Comparison of ENCODE assay signal across 1 cellular context in the genomic region with DNA sequence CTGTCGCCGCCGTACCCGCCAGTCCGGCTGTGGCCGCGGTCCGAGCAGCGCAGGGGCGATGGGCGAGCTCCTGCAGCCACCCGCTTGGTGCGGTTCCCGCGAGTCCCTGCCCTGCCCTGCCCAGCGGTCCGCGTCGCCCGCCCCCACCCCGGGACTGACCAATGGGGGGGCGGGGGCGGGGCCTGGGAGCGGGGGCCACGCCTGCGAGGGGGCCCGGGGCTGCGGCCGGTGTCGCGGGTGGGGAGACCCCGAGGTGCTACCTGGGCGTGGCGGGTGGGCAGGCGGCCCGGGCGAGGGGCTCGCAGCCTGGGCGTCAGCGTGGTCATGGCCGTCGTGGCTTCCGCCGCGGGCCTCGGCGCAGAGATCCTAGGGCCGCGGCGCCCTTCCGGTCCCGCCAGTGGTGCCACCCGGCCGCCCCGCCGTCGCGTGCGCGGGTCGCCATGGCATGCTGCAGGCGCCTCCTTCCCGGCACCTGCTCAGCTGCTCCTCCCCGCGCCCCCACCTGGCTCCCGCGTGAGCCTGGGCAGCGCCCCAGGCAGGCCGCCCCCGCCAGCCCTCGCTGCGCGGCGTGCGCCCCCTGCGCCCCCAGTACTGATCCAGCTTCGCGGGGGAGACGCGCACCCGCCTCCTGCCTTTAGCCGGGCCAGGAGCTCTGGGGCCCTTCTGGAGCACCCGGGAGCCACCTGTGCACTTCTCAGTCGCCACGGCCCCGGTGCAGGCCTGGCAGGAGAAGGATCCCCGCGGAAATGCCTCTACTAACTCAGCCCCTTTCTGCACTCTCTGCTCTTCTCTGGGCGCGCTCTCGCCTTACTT.
A peak's percentile ranks its signal among the peaks of the same experiment; 100 is the strongest.
TF ChIP-seq lines count a peak whose summit lies in the region.

Gene BMP8B (minus strand): TSS at position 108 of the 813 bp plus-strand sequence. CDS start 380 bp downstream, outside the sequence.

TF ChIP-seq in H1, 55 proteins besides CTCF, POLR2A, EP300 and RAD21 (continued from another document):
- TF ChIP-seq TAF1 (IDR thresholded peaks at IDR 0.05; ENCODE audit: low read depth, low read length): no peak
- peak; percentile 65; the same call in 1 of the 2 replicates for TF ChIP-seq SUZ12 (IDR thresholded peaks at IDR 0.05; ENCODE audit: low read length)
- TF ChIP-seq SRF (IDR thresholded peaks at IDR 0.05; ENCODE audit: low read depth, low read length): no peak
- TF ChIP-seq, protein P1, sequence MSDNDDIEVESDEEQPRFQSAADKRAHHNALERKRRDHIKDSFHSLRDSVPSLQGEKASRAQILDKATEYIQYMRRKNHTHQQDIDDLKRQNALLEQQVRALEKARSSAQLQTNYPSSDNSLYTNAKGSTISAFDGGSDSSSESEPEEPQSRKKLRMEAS (IDR thresholded peaks at IDR 0.05): peak; percentile 88
- TF ChIP-seq HDAC2 (IDR thresholded peaks at IDR 0.05; ENCODE audit: borderline replicate concordance in 1 of 2, low read depth in 2 of 2, low read length in 2 of 2): 0 out of 4 replicates have a peak, but pooled peaks of 1 of the 2 experiments have one; percentile 77
- TF ChIP-seq SIX5 (IDR thresholded peaks at IDR 0.05; ENCODE audit: low read depth, low read length): no peak
- no peak for TF ChIP-seq FOSL1 (IDR thresholded peaks at IDR 0.05; ENCODE audit: insufficient read depth, low read depth, low read length)
- peak; percentile 48 for TF ChIP-seq RNF2 (IDR thresholded peaks at IDR 0.05; ENCODE audit: borderline replicate concordance, low read depth, low read length, missing control alignments, poor library complexity, severe bottlenecking)
- TF ChIP-seq GTF2F1 (IDR thresholded peaks at IDR 0.05; ENCODE audit: borderline replicate concordance, low read depth, low read length): no peak
- TF ChIP-seq CHD1 (IDR thresholded peaks at IDR 0.05; ENCODE audit: low read depth, low read length): no peak
- TF ChIP-seq JUN (IDR thresholded peaks at IDR 0.05; ENCODE audit: low read depth, low read length): no peak
- no peak for TF ChIP-seq KDM1A (IDR thresholded peaks at IDR 0.05; ENCODE audit: borderline replicate concordance, low read length)
- peak; percentile 75 for TF ChIP-seq EZH2 (IDR thresholded peaks at IDR 0.05; ENCODE audit: low read depth, low read length, severe bottlenecking)
- no peak for TF ChIP-seq ATF3 (IDR thresholded peaks at IDR 0.05; ENCODE audit: insufficient read depth, low read depth, low read length)
- TF ChIP-seq CTBP2 (IDR thresholded peaks at IDR 0.05; ENCODE audit: borderline replicate concordance, insufficient read depth, insufficient read length, low read length): no peak
- TF ChIP-seq CHD2 (IDR thresholded peaks at IDR 0.05; ENCODE audit: low read length): no peak
- TF ChIP-seq TCF12 (IDR thresholded peaks at IDR 0.05; ENCODE audit: low read depth, low read length): no peak
- TF ChIP-seq, protein P2, sequence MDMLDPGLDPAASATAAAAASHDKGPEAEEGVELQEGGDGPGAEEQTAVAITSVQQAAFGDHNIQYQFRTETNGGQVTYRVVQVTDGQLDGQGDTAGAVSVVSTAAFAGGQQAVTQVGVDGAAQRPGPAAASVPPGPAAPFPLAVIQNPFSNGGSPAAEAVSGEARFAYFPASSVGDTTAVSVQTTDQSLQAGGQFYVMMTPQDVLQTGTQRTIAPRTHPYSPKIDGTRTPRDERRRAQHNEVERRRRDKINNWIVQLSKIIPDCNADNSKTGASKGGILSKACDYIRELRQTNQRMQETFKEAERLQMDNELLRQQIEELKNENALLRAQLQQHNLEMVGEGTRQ (IDR thresholded peaks at IDR 0.05; ENCODE audit: low read length): no peak
- no peak for TF ChIP-seq KDM5A (IDR thresholded peaks at IDR 0.05; ENCODE audit: low read length)
- peak; percentile 26; the same call in 1 of the 2 replicates for TF ChIP-seq RBBP5 (IDR thresholded peaks at IDR 0.05; ENCODE audit: borderline replicate concordance, low read depth, low read length)
- no peak for TF ChIP-seq POU5F1 (IDR thresholded peaks at IDR 0.05; ENCODE audit: low read depth, low read length)
- TF ChIP-seq SAP30 (IDR thresholded peaks at IDR 0.05; ENCODE audit: insufficient read depth, insufficient replicate concordance, low read length): no peak
- TF ChIP-seq, protein P3, sequence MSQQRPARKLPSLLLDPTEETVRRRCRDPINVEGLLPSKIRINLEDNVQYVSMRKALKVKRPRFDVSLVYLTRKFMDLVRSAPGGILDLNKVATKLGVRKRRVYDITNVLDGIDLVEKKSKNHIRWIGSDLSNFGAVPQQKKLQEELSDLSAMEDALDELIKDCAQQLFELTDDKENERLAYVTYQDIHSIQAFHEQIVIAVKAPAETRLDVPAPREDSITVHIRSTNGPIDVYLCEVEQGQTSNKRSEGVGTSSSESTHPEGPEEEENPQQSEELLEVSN (IDR thresholded peaks at IDR 0.05): peak; percentile 90
- no peak for TF ChIP-seq JUND (IDR thresholded peaks at IDR 0.05; ENCODE audit: low read length)
- no peak for TF ChIP-seq HDAC6 (IDR thresholded peaks at IDR 0.05; ENCODE audit: low read depth, low read length)
- TF ChIP-seq POLR2AphosphoS5 (IDR thresholded peaks at IDR 0.05; ENCODE audit: low read depth, low read length): no peak
- TF ChIP-seq NANOG (IDR thresholded peaks at IDR 0.05; ENCODE audit: insufficient read depth, low read depth, low read length, poor library complexity, severe bottlenecking): no peak
- TF ChIP-seq YY1 (IDR thresholded peaks at IDR 0.05; ENCODE audit: low read depth, low read length): no peak
- no peak for TF ChIP-seq PHF8 (conservative IDR thresholded peaks at IDR 0.05; ENCODE audit: low read depth, low read length)
- TF ChIP-seq KDM4A (IDR thresholded peaks at IDR 0.05; ENCODE audit: low read depth, low read length, severe bottlenecking): peak; percentile 97
- no peak for TF ChIP-seq BCL11A (IDR thresholded peaks at IDR 0.05; ENCODE audit: low read depth in 2 of 2, low read length in 2 of 2)
- no peak for TF ChIP-seq SP2 (IDR thresholded peaks at IDR 0.05; ENCODE audit: low read length)
- TF ChIP-seq CREB1 (IDR thresholded peaks at IDR 0.05): no peak
- peak; percentile 41 for TF ChIP-seq ASH2L (IDR thresholded peaks at IDR 0.05; ENCODE audit: low read length)
- TF ChIP-seq GABPA (IDR thresholded peaks at IDR 0.05; ENCODE audit: borderline replicate concordance, insufficient read depth, low read length): no peak
